8 cellular contexts compared by ENCODE assay signal in the genomic region with DNA sequence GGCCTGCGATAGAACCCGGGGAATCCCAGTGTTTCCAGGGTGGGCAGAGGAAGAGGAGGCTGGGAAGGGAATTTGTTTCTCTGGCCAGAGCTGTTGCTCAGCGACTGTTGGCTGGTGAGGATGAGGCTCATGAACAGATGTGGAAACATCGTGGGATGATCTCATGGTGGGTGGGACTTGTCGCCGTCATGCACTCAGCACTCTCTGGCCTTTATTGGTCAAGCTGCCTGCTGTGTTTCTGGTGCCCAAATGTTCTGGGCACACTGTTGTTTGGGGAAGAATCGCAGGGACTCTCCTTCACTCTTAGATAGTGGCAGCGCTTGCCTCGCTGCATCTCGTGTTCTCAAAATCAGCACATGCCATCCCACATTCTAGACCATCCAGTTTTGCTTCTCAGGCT.
A peak's percentile ranks its signal among the peaks of the same experiment; 100 is the strongest.
DNase-seq lines count a peak whose midpoint lies in the region; ATAC-seq and TF ChIP-seq lines count a peak whose summit lies in the region.

No MANE protein-coding gene starts in this region.

- H3K4me1 ChIP-seq in smooth muscle cell (ENCODE audit: low read depth): peaks cover 31% of the 10 kb centered on the region

- H3K9me3 ChIP-seq in smooth muscle cell (replicated peaks; ENCODE audit: low read depth): no peaks in the 10 kb centered on the region

- peaks cover 26% of the 10 kb centered on the region for H3K27me3 Mint-ChIP-seq in activated CD4-positive, alpha-beta T cell treated with anti-CD3 and anti-CD28 coated beads for 36 hours
- peaks cover 12% of the 10 kb centered on the region for H3K27me3 Mint-ChIP-seq in activated CD4-positive, alpha-beta T cell treated with anti-CD3 and anti-CD28 coated beads, Interleukin-2, amount 10 ng/mL, durations not matched to agents 7 days and 5 days

- no peaks in the 10 kb centered on the region for H3K36me3 ChIP-seq in smooth muscle cell (ENCODE audit: low read depth)

- peaks cover 8% of the 10 kb centered on the region for H3K79me2 ChIP-seq in smooth muscle cell (ENCODE audit: low read depth)

- POLR2A ChIA-PET in activated CD4-positive, alpha-beta T cell treated with anti-CD3 and anti-CD28 coated beads for 36 hours (lab: Charles Lee): no interaction called here
- POLR2A ChIA-PET in activated CD4-positive, alpha-beta T cell treated with anti-CD3 and anti-CD28 coated beads, Interleukin-2, amount 10 ng/mL, durations not matched to agents 7 days and 5 days (lab: Charles Lee): no interaction called here

- CTCF ChIA-PET in activated CD4-positive, alpha-beta T cell treated with anti-CD3 and anti-CD28 coated beads for 36 hours (lab: Charles Lee): interaction anchor here (1.2 kb wide), 1 partner anchor 107 kb away, joined by 4 read pairs; no protein-coding TSS in a partner anchor
- CTCF ChIA-PET in activated CD4-positive, alpha-beta T cell treated with anti-CD3 and anti-CD28 coated beads, Interleukin-2, amount 10 ng/mL, durations not matched to agents 7 days and 5 days (lab: Charles Lee): no interaction called here

- no peaks in the 10 kb centered on the region for H3K9me3 Mint-ChIP-seq in activated CD4-positive, alpha-beta T cell treated with anti-CD3 and anti-CD28 coated beads for 36 hours (ENCODE audit: low read depth)
- no peaks in the 10 kb centered on the region for H3K9me3 Mint-ChIP-seq in activated CD4-positive, alpha-beta T cell treated with anti-CD3 and anti-CD28 coated beads, Interleukin-2, amount 10 ng/mL, durations not matched to agents 7 days and 5 days

- H3K4me3 Mint-ChIP-seq in activated CD4-positive, alpha-beta T cell treated with anti-CD3 and anti-CD28 coated beads for 36 hours: no peak overlapping the region
- H3K4me3 Mint-ChIP-seq in activated CD4-positive, alpha-beta T cell treated with anti-CD3 and anti-CD28 coated beads, Interleukin-2, amount 10 ng/mL, durations not matched to agents 7 days and 5 days: no peak overlapping the region

- no peak overlapping the region for H3K4me3 ChIP-seq in smooth muscle cell

- no peak for TF ChIP-seq CTCF in smooth muscle cell (IDR thresholded peaks at IDR 0.05; ENCODE audit: borderline replicate concordance, insufficient read depth, poor library complexity, severe bottlenecking)
- TF ChIP-seq CTCF in GM13977 (IDR thresholded peaks at IDR 0.05; ENCODE audit: extremely low read depth, insufficient read depth, missing control alignments): no peak

- peaks cover 40% of the 10 kb centered on the region for H4K20me1 ChIP-seq in smooth muscle cell (ENCODE audit: low read depth)

- in situ Hi-C loops in GM13977 (cut with MboI; ENCODE audit: low pct_unique_long_range_greater_than_20kb, low sequenced_read_pairs, unreplicated experiment): no loop called here

- no peak overlapping the region for H2AFZ ChIP-seq in smooth muscle cell (ENCODE audit: low read depth)

- H3K36me3 Mint-ChIP-seq in activated CD4-positive, alpha-beta T cell treated with anti-CD3 and anti-CD28 coated beads for 36 hours (ENCODE audit: low read depth): no peaks in the 10 kb centered on the region
- no peaks in the 10 kb centered on the region for H3K36me3 Mint-ChIP-seq in activated CD4-positive, alpha-beta T cell treated with anti-CD3 and anti-CD28 coated beads, Interleukin-2, amount 10 ng/mL, durations not matched to agents 7 days and 5 days (ENCODE audit: low read depth)

- H3K27ac ChIP-seq in angular gyrus (ENCODE audit: low read depth, low read length): peak overlapping the region; percentile 85
- H3K27ac ChIP-seq in smooth muscle cell (ENCODE audit: low read depth): peak overlapping the region; percentile 94

- H3K4me2 ChIP-seq in smooth muscle cell: peak overlapping the region; percentile 43

- ATAC-seq in GM18909 (IDR thresholded peaks at IDR 0.05; ENCODE audit: poor library complexity, unreplicated experiment): no peak
- no peak for ATAC-seq in activated CD4-positive, alpha-beta T cell treated with anti-CD3 and anti-CD28 coated beads for 36 hours

- H3K27ac Mint-ChIP-seq in activated CD4-positive, alpha-beta T cell treated with anti-CD3 and anti-CD28 coated beads for 36 hours: no peak overlapping the region
- H3K27ac Mint-ChIP-seq in activated CD4-positive, alpha-beta T cell treated with anti-CD3 and anti-CD28 coated beads, Interleukin-2, amount 10 ng/mL, durations not matched to agents 7 days and 5 days: no peak overlapping the region

- DNase-seq in HCEC 1CT (peak; percentile 86), hepatic stellate cell (ENCODE audit: low spot score) (peak; percentile 78), smooth muscle cell (lab: John Stamatoyannopoulos, UW; ENCODE audit: unreplicated experiment) (peak; percentile 35), GM13977 (ENCODE audit: low spot score) (no peak)
- DNase-seq in activated CD4-positive, alpha-beta T cell treated with anti-CD3 and anti-CD28 coated beads for 36 hours: no peak
- no peak for DNase-seq in activated CD4-positive, alpha-beta T cell treated with anti-CD3 and anti-CD28 coated beads, Interleukin-2, amount 10 ng/mL, durations not matched to agents 7 days and 5 days

- H3K4me1 Mint-ChIP-seq in activated CD4-positive, alpha-beta T cell treated with anti-CD3 and anti-CD28 coated beads for 36 hours: no peaks in the 10 kb centered on the region
- no peaks in the 10 kb centered on the region for H3K4me1 Mint-ChIP-seq in activated CD4-positive, alpha-beta T cell treated with anti-CD3 and anti-CD28 coated beads, Interleukin-2, amount 10 ng/mL, durations not matched to agents 7 days and 5 days

- 28% methylated on average over 10 of the region's 10 CpGs for WGBS in smooth muscle cell (ENCODE audit: low lambda C conversion rate)

- intact Hi-C loops in activated CD4-positive, alpha-beta T cell treated with anti-CD3 and anti-CD28 coated beads for 36 hours (cut with DNase I, micrococcal nuclease): no loop called here

- H3K27me3 ChIP-seq in smooth muscle cell (ENCODE audit: low read depth): no peaks in the 10 kb centered on the region

- H3F3A ChIP-seq in smooth muscle cell (ENCODE audit: low read depth): peaks cover 21% of the 10 kb centered on the region

- peak overlapping the region; percentile 76 for H3K9ac ChIP-seq in smooth muscle cell (ENCODE audit: low read depth)

Comparison
In these comparisons a context has a peak if more than half of its experiments do, and no peak if none do; other contexts are left out.
1. DNase-seq: peak in HCEC 1CT (single experiment), hepatic stellate cell (single experiment) and smooth muscle cell (single experiment); none in GM13977 (single experiment), activated CD4-positive, alpha-beta T cell treated with anti-CD3 and anti-CD28 coated beads for 36 hours (single experiment) and activated CD4-positive, alpha-beta T cell treated with anti-CD3 and anti-CD28 coated beads, Interleukin-2, amount 10 ng/mL, durations not matched to agents 7 days and 5 days (single experiment).